In genomic region chr1:28112388-28113311, GRCh38 we compare ENCODE assay signal across 7 cellular contexts. TPM values are rescaled to one million over a fixed set of nuclear protein-coding genes. Genes with fewer than 3 reads are reported as not detected.
A peak's percentile ranks its signal among the peaks of the same experiment; 100 is the strongest.
DNase-seq lines count a peak whose midpoint lies in the region; FAIRE-seq and TF ChIP-seq lines count a peak whose summit lies in the region.

No MANE protein-coding gene starts in this region.

- H3K4me2 ChIP-seq in endothelial cell of umbilical vein (ENCODE audit: insufficient read depth, low read length): peak overlapping the region; percentile 34

- H4K20me1 ChIP-seq in endothelial cell of umbilical vein (replicated peaks; ENCODE audit: control insufficient read depth, extremely low read depth, insufficient read depth, low read length): no peaks in the 10 kb centered on the region

- H3K27me3 ChIP-seq in endothelial cell of umbilical vein (ENCODE audit: control insufficient read depth in 2 of 2, insufficient read depth in 2 of 2, low read length in 2 of 2) (no peaks in the 10 kb centered on the region), ovary (no peaks in the 10 kb centered on the region)

- no peaks in the 10 kb centered on the region for H3K9me3 ChIP-seq in endothelial cell of umbilical vein (replicated peaks; ENCODE audit: control insufficient read depth, insufficient read depth, low read length)
- no peaks in the 10 kb centered on the region for H3K9me3 ChIP-seq in ovary

- no peak overlapping the region for H3K9ac ChIP-seq in endothelial cell of umbilical vein (replicated peaks; ENCODE audit: extremely low read depth, insufficient read depth, low read length)

- H3K4me1 ChIP-seq in endothelial cell of umbilical vein (ENCODE audit: control insufficient read depth, extremely low read depth, insufficient read depth, low read length) (peaks cover 21% of the 10 kb centered on the region), ovary (ENCODE audit: insufficient read depth) (no peaks in the 10 kb centered on the region)

- CTCF ChIA-PET in endothelial cell of umbilical vein (lab: Charles Lee): interaction anchor here (1.4 to 1.9 kb wide), 3 partner anchors 21 to 96 kb away, joined by 3 to 9 read pairs (median 5); no protein-coding TSS in a partner anchor

- FAIRE-seq in endothelial cell of umbilical vein (lab: Jason Lieb, UNC): peak; percentile 92

- H3K36me3 ChIP-seq in endothelial cell of umbilical vein (ENCODE audit: control insufficient read depth in 2 of 2, extremely low read depth in 1 of 2, insufficient read depth in 2 of 2, low read length in 2 of 2) (no peaks in the 10 kb centered on the region), ovary (no peaks in the 10 kb centered on the region)

- TF ChIP-seq EP300 in ovary (IDR thresholded peaks at IDR 0.05): no peak

- intact Hi-C loops in endothelial cell of umbilical vein (cut with micrococcal nuclease) (loop anchor here (5.0 kb wide), 1 partner anchor 50 kb away; no protein-coding TSS in a partner anchor), ovary (cut with DNase I) (no loop called here)

- H3K27ac ChIP-seq in endothelial cell of umbilical vein (ENCODE audit: insufficient read depth, low read depth, low read length) (peak overlapping the region; percentile 69), ovary (no peak overlapping the region)

- dilution Hi-C loops in endothelial cell of umbilical vein (cut with MboI; ENCODE audit: extremely low pct_ligation_motif_present, low sequenced_read_pairs): no loop called here

- 79 to 82% (median 82%) methylated on average over 6 of the region's 6 CpGs for WGBS in ovary, 3 donors

- POLR2A ChIA-PET in endothelial cell of umbilical vein (lab: Charles Lee): no interaction called here

- TF ChIP-seq POLR2A in endothelial cell of umbilical vein (IDR thresholded peaks at IDR 0.05; ENCODE audit: low read depth, low read length) (no peak), ovary (IDR thresholded peaks at IDR 0.05) (no peak)

- no peaks in the 10 kb centered on the region for H3K9me1 ChIP-seq in endothelial cell of umbilical vein (replicated peaks; ENCODE audit: control insufficient read depth, extremely low read depth, insufficient read depth, low read length)

- peak overlapping the region; percentile 87 for H2AFZ ChIP-seq in endothelial cell of umbilical vein (ENCODE audit: low read depth, low read length)

- DNase-seq in NOMO-1 (lab: John Stamatoyannopoulos, UW; ENCODE audit: unreplicated experiment in 2 of 2): peak; percentile 77 to 79
- peak; percentile 70 for DNase-seq in endothelial cell of umbilical vein (ENCODE audit: low read depth, low spot score)
- DNase-seq in pons (ENCODE audit: low spot score): peak; percentile 61
- DNase-seq in stimulated activated naive CD4-positive, alpha-beta T cell treated with Interleukin-2 at 50 U/mL for 16 hours (lab: John Stamatoyannopoulos, UW): no peak
- no peak for DNase-seq in DMS114 treated with DMSO at 0.1 percent for 48 hours (lab: John Stamatoyannopoulos, UW; ENCODE audit: unreplicated experiment)
- DNase-seq in ovary: no peak

- H3K4me3 ChIP-seq in endothelial cell of umbilical vein (replicated peaks in 1 of 3; ENCODE audit: insufficient read depth in 1 of 3, low read depth in 1 of 3, low read length in 3 of 3): no peak overlapping the region
- H3K4me3 ChIP-seq in ovary: no peak overlapping the region

- no peaks in the 10 kb centered on the region for H3K79me2 ChIP-seq in endothelial cell of umbilical vein (ENCODE audit: control insufficient read depth, insufficient read depth, low read length)

- BruUV-seq in endothelial cell of umbilical vein (replicated peaks; lab: Mats Ljungman, UMichigan): TSS peak; percentile 60

- TF ChIP-seq CTCF in GM12873 (IDR thresholded peaks at IDR 0.05; ENCODE audit: insufficient read depth, low read depth, low read length, missing control alignments) (peak; percentile 58), endothelial cell of umbilical vein (IDR thresholded peaks at IDR 0.05; ENCODE audit: extremely low read depth in 1 of 2, insufficient read depth in 1 of 2, low read depth in 1 of 2, low read length in 2 of 2) (peak in 1 of 2 donors; percentile 10), ovary (IDR thresholded peaks at IDR 0.05) (no peak)

TF ChIP-seq in endothelial cell of umbilical vein, 7 proteins besides CTCF, POLR2A, EP300 and RAD21:
- TF ChIP-seq POLR2AphosphoS5 (IDR thresholded peaks at IDR 0.05; ENCODE audit: insufficient read depth, low read depth, low read length) (peak; percentile 44), MYC (IDR thresholded peaks at IDR 0.05; ENCODE audit: low read depth, low read length) (no peak), FOS (IDR thresholded peaks at IDR 0.05; ENCODE audit: borderline replicate concordance, insufficient read depth, low read length) (peak; percentile 95)

RNA-seq across cellular contexts. Expression of gene EYA3, which starts 24.2 kb away (rescaled TPM):
- 29.7 and 33.0 TPM in 2 replicates for total RNA-seq in endothelial cell of umbilical vein
- polyA plus RNA-seq in endothelial cell of umbilical vein: 12.7 TPM in 2 replicates
- polyA plus RNA-seq in endothelial cell of umbilical vein (2011; cell fraction: cytosol; rRNA removed): 12.8 and 13.3 TPM in 2 replicates
- polyA plus RNA-seq in endothelial cell of umbilical vein (2011; cell fraction: nucleus; rRNA removed): 26.0 and 29.2 TPM in 2 replicates
- polyA plus RNA-seq in endothelial cell of umbilical vein (2012): 12.6 and 18.4 TPM in 2 replicates
- polyA minus RNA-seq in endothelial cell of umbilical vein: 62.7 and 63.8 TPM in 2 replicates
- 14.5 TPM for polyA minus RNA-seq in endothelial cell of umbilical vein (2011; cell fraction: cytosol; rRNA and poly(A)+ RNA removed)
- 37.7 and 48.3 TPM in 2 replicates for polyA minus RNA-seq in endothelial cell of umbilical vein (2011; cell fraction: nucleus; rRNA and poly(A)+ RNA removed)
- 10 to 100 TPM in 6 of 7 donors, 1 to 10 TPM in 1; 7.2 to 25.7 (median 18.0) TPM for total RNA-seq in ovary
- 10 to 100 TPM in 1 of 2 donors, 1 to 10 TPM in 1; 5.4 to 12.9 TPM for polyA plus RNA-seq in ovary

Comparison
In these comparisons a context has a peak if more than half of its experiments do, and no peak if none do; other contexts are left out.
1. DNase-seq: peak in NOMO-1 (2 of 2), endothelial cell of umbilical vein (single experiment) and pons (single experiment); none in stimulated activated naive CD4-positive, alpha-beta T cell treated with Interleukin-2 at 50 U/mL for 16 hours (single experiment), DMS114 treated with DMSO at 0.1 percent for 48 hours (single experiment) and ovary (0 of 5).